ENCODE assay signal across 11 cellular contexts in the genomic region with DNA sequence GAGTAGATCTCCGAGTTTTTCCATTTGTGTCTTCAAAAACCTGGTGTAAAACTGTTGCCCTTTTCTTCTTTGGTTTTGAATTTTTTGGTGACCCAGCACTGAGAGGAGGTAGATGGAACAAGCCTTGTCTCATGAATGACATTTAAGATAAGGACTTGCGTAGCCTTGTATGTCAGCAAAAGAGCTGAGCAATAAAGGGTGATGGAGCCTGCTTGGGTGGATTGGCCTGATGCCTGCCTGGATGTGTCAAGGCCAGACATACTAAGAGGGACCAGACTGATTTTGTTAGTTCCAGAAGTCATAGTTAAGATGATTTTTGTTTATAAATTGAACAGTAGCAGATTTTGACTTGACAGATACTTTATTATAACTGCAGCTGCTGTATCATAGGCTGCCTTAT.
"Had no signal": no experiment of that assay in that cellular context is flagged by ENCODE, and none has a peak within 500 bp of the region (broad histone marks: within the 10 kb centered on the region; RNA-seq: fewer than 3 reads in every experiment).

No MANE protein-coding gene starts in this region.

- H3K36me3 Mint-ChIP-seq: IgD-negative memory B cell had no signal

- H3K9me3 ChIP-seq: HAP-1 had no signal

- H3K9ac ChIP-seq: KMS-11 had no signal

- H3K4me1 Mint-ChIP-seq: GM23338 had no signal

- H3K27me3 Mint-ChIP-seq: IgD-negative memory B cell had no signal

- H3K9me3 Mint-ChIP-seq: GM23338, IgD-negative memory B cell had no signal

- FAIRE-seq: H1, H54, HepG2 had no signal

- H3K4me3 ChIP-seq: GM23338, HAP-1 had no signal

- ATAC-seq: GM23338, HCT116, HepG2 had no signal

- H3K4me3 Mint-ChIP-seq: GM23338, IgD-negative memory B cell had no signal

- H3K27ac ChIP-seq: HL-60, KMS-11 had no signal

- H3K27ac Mint-ChIP-seq: GM23338 had no signal

- DNase-seq: Karpas-422, KBM-7 had no signal
